ENCODE assay signal across 27 cellular contexts in the genomic region with DNA sequence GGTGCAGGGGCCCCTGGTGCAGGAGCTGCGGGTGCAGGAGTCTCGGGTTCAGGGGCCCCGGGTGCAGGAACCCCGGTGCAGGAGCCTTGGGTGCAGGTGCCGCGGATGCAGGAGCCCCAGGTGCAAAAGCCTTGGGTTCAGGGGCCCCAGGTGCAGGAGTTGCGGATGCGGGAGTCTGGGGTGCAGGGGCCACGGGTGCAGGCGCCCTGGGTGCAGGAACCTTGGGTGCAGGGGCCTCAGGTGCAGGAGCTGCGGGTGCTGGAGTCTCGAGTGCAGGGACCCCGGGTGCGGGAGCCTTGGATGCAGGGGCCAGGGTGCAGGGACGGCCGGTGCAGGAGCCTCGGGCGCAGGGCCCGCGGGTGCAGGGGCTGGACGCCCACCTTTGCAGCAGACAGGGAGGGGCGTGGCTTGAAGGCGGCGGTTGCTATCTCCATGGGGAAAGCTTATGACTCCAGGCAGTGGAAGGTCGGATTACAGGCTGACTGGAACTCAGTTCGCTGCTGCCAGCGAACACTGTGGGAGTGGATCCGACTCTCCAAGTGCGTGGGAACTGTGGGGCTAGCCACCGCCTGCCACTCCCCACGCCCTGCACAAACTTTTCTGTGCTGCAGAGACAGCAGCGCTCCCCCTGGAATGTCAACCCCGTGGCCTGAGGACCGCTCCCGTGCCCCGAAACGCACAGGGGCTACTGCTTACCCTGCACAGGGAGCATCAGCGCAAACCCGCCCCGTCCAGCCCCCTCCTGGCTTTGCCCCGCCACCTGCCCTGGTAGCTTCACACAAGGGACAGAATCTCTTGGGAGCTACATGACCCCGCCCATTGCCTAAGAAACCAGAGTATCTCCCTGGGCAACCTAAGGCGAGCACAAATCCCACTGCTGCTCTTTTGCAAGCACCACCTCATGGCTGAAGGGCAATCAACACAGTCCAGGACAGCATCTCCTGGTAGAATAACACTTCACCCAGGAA. TPM values are rescaled to one million over a fixed set of nuclear protein-coding genes. Genes with fewer than 3 reads are reported as not detected.
A peak's percentile ranks its signal among the peaks of the same experiment; 100 is the strongest.
DNase-seq lines count a peak whose midpoint lies in the region; ATAC-seq and TF ChIP-seq lines count a peak whose summit lies in the region.
"Had no signal": no experiment of that assay in that cellular context is flagged by ENCODE, and none has a peak within 500 bp of the region (broad histone marks: within the 10 kb centered on the region; RNA-seq: fewer than 3 reads in every experiment).

No MANE protein-coding gene starts in this region.

- H3K27me3 ChIP-seq in SK-N-SH (ENCODE audit: insufficient read depth): peaks cover 14% of the 10 kb centered on the region; the same call in 1 of the 2 replicates
- H3K27me3 ChIP-seq in iPS-15b (ENCODE audit: control insufficient read depth, insufficient read depth, low read length): peaks cover 25% of the 10 kb centered on the region

- no peaks in the 10 kb centered on the region for H3F3A ChIP-seq in SK-N-SH (replicated peaks; ENCODE audit: insufficient read depth)

- CTCF ChIA-PET in SK-N-SH (lab: Yijun Ruan, JAX): no interaction called here
- CTCF ChIA-PET in WTC11 (lab: Charles Lee): interaction anchor here (0.7 to 2.3 kb wide), 9 partner anchors 29 to 272 kb away, joined by 3 to 14 read pairs (median 4); no protein-coding TSS in a partner anchor

- no peak overlapping the region for H3K9ac ChIP-seq in SK-N-SH
- H3K9ac ChIP-seq in iPS-15b (ENCODE audit: low read depth, low read length): no peak overlapping the region

- ATAC-seq in SK-N-SH treated with all-trans-retinoic acid at 6 μM for 48 hours (no peak), WTC11 (peak; percentile 93), HG03378 (IDR thresholded peaks at IDR 0.05; ENCODE audit: unreplicated experiment) (no peak)
- ATAC-seq: HCT116 had no signal

- WGBS in SK-N-SH (ENCODE audit: low lambda C conversion rate): 5% methylated on average over 19 of the region's 43 CpGs

- no peaks in the 10 kb centered on the region for H4K20me1 ChIP-seq in SK-N-SH (ENCODE audit: insufficient read depth)

- no peak overlapping the region for H3K4me3 ChIP-seq in SK-N-SH (ENCODE audit: low read depth in 2 of 2, low read length in 1 of 2)
- peak overlapping the region; percentile 82 for H3K4me3 ChIP-seq in iPS-15b (ENCODE audit: low read depth, low read length)
- H3K4me3 ChIP-seq: colonic mucosa, SK-N-MC, vagina had no signal

- no peak overlapping the region for H3K27ac Mint-ChIP-seq in WTC11
- H3K27ac Mint-ChIP-seq: activated naive CD8-positive, alpha-beta T cell; activated T-helper 1 cell treated with anti-CD3 and anti-CD28 coated beads, Interleukin-12 subunit alpha, Interleukin-12 subunit beta, Interleukin-2, Interleukin-4 antibody, amounts not matched to agents 30 ng/mL and 10 ng/mL and 1 ng/mL, durations not matched to agents 14 hours and 24 hours and 36 hours had no signal

- H3K4me1 ChIP-seq in SK-N-SH (ENCODE audit: control insufficient read depth in 1 of 2, insufficient read depth in 2 of 2, low read depth in 1 of 2, low read length in 1 of 2) (no peaks in the 10 kb centered on the region), iPS-15b (ENCODE audit: control insufficient read depth, insufficient read depth, low read length) (no peaks in the 10 kb centered on the region)
- H3K4me1 ChIP-seq: colonic mucosa, vagina had no signal

- no peak overlapping the region for H3K27ac ChIP-seq in SK-N-SH (ENCODE audit: low read depth in 2 of 2, low read length in 1 of 2)
- H3K27ac ChIP-seq: colonic mucosa, SK-N-MC, vagina had no signal

- no peaks in the 10 kb centered on the region for H3K9me2 ChIP-seq in SK-N-SH

- no peak for TF ChIP-seq EP300 in SK-N-SH (IDR thresholded peaks at IDR 0.05; ENCODE audit: borderline replicate concordance in 1 of 2, low read depth in 1 of 2, low read length in 1 of 2)

- H3K4me2 ChIP-seq in SK-N-SH: no peak overlapping the region

- H3K4me1 Mint-ChIP-seq in WTC11: peaks cover 11% of the 10 kb centered on the region

- no peaks in the 10 kb centered on the region for H3K36me3 Mint-ChIP-seq in WTC11

- no peak for TF ChIP-seq RAD21 in SK-N-SH (IDR thresholded peaks at IDR 0.05; ENCODE audit: low read length)

- POLR2A ChIA-PET in SK-N-SH (lab: Yijun Ruan, JAX): no interaction called here
- POLR2A ChIA-PET in WTC11 (lab: Charles Lee): no interaction called here

- H2AFZ ChIP-seq in SK-N-SH (ENCODE audit: low read depth): no peak overlapping the region

- peaks cover 46% of the 10 kb centered on the region for H3K27me3 Mint-ChIP-seq in WTC11 (ENCODE audit: low read depth)

- H3K36me3 ChIP-seq in SK-N-SH (replicated peaks in 1 of 2; ENCODE audit: control insufficient read depth in 1 of 2, insufficient read depth in 2 of 2, low read length in 1 of 2): no peaks in the 10 kb centered on the region
- H3K36me3 ChIP-seq in iPS-15b (ENCODE audit: control insufficient read depth, insufficient read depth, low read length): no peaks in the 10 kb centered on the region
- H3K36me3 ChIP-seq: colonic mucosa, vagina had no signal

- peak overlapping the region; percentile 81 for H3K4me3 Mint-ChIP-seq in WTC11
- H3K4me3 Mint-ChIP-seq: activated naive CD8-positive, alpha-beta T cell; activated T-helper 1 cell treated with anti-CD3 and anti-CD28 coated beads, Interleukin-12 subunit alpha, Interleukin-12 subunit beta, Interleukin-2, Interleukin-4 antibody, amounts not matched to agents 30 ng/mL and 10 ng/mL and 1 ng/mL, durations not matched to agents 14 hours and 24 hours and 36 hours had no signal

- DNase-seq in SK-N-SH (peak; percentile 20), WTC11 (ENCODE audit: low spot score) (peak; percentile 63), HT-29 (ENCODE audit: low spot score) (no peak), NCI-H1694 treated with DMSO at 0.1 percent for 48 hours (lab: John Stamatoyannopoulos, UW) (no peak), NCI-H446 treated with DMSO at 0.1 percent for 48 hours (lab: John Stamatoyannopoulos, UW) (no peak)
- DNase-seq: activated CD4-positive, CD25-positive, alpha-beta regulatory T cell treated with anti-CD3 and anti-CD28 coated beads, Interleukin-2, amount 50 U/mL, for 72 hours; colonic mucosa; DMS153; hypothalamus; KG1; MV-4-11; NCI-H2029 treated with DMSO at 0.1 percent for 48 hours; nucleus accumbens; stimulated activated CD4-positive, alpha-beta T cell treated with anti-CD3 and anti-CD28 coated beads, Interleukin-12 subunit alpha, Interleukin-12 subunit beta, amount 100 ng/mL, for 4 hours had no signal

- peaks cover 18% of the 10 kb centered on the region for H3K9me3 Mint-ChIP-seq in WTC11

- TF ChIP-seq CTCF in SK-N-SH (IDR thresholded peaks at IDR 0.05): no peak
- TF ChIP-seq CTCF in WTC11 (IDR thresholded peaks at IDR 0.05): no peak

- H3K9me3 ChIP-seq in SK-N-SH (no peaks in the 10 kb centered on the region), iPS-15b (ENCODE audit: control insufficient read depth, insufficient read depth, low read length) (no peaks in the 10 kb centered on the region)
- H3K9me3 ChIP-seq: colonic mucosa, vagina had no signal

- no peaks in the 10 kb centered on the region for H3K79me2 ChIP-seq in SK-N-SH (ENCODE audit: insufficient read depth)

TF ChIP-seq in SK-N-SH, 30 proteins besides CTCF, POLR2A, EP300 and RAD21 (continues in another document):
- TF ChIP-seq, protein P1, sequence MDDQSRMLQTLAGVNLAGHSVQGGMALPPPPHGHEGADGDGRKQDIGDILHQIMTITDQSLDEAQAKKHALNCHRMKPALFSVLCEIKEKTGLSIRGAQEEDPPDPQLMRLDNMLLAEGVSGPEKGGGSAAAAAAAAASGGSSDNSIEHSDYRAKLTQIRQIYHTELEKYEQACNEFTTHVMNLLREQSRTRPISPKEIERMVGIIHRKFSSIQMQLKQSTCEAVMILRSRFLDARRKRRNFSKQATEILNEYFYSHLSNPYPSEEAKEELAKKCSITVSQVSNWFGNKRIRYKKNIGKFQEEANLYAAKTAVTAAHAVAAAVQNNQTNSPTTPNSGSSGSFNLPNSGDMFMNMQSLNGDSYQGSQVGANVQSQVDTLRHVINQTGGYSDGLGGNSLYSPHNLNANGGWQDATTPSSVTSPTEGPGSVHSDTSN (IDR thresholded peaks at IDR 0.05): no peak
- TF ChIP-seq NRF1 (IDR thresholded peaks at IDR 0.05; ENCODE audit: low read depth, low read length): no peak

TF ChIP-seq in SK-N-SH treated with all-trans-retinoic acid at 6 μM for 48 hours, 23 proteins besides CTCF, POLR2A, EP300 and RAD21 (continues in another document):
- TF ChIP-seq GLIS3 (CRISPR knock-in tag; IDR thresholded peaks at IDR 0.05): no peak
- TF ChIP-seq ZFP30 (CRISPR knock-in tag; IDR thresholded peaks at IDR 0.05): no peak

TF ChIP-seq in WTC11, 78 proteins besides CTCF, POLR2A, EP300 and RAD21 (continues in another document):
- TF ChIP-seq, protein P2, sequence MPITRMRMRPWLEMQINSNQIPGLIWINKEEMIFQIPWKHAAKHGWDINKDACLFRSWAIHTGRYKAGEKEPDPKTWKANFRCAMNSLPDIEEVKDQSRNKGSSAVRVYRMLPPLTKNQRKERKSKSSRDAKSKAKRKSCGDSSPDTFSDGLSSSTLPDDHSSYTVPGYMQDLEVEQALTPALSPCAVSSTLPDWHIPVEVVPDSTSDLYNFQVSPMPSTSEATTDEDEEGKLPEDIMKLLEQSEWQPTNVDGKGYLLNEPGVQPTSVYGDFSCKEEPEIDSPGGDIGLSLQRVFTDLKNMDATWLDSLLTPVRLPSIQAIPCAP (CRISPR knock-in tag; IDR thresholded peaks at IDR 0.05): no peak
- TF ChIP-seq, protein P3, sequence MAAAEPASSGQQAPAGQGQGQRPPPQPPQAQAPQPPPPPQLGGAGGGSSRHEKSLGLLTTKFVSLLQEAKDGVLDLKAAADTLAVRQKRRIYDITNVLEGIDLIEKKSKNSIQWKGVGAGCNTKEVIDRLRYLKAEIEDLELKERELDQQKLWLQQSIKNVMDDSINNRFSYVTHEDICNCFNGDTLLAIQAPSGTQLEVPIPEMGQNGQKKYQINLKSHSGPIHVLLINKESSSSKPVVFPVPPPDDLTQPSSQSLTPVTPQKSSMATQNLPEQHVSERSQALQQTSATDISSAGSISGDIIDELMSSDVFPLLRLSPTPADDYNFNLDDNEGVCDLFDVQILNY (CRISPR knock-in tag; IDR thresholded peaks at IDR 0.05): 0 out of 2 replicates have a peak, but pooled peaks have one; percentile 31

RNA-seq across cellular contexts. Expression of a gene that starts 40.3 kb away (rescaled TPM):
- 511 and 717 TPM in 2 replicates for polyA plus RNA-seq in SK-N-SH (2012; rRNA removed)
- polyA plus RNA-seq in SK-N-SH (2012; cell fraction: cytosol; rRNA removed): 598 and 644 TPM in 2 replicates
- polyA plus RNA-seq in SK-N-SH (2012; cell fraction: nucleus; rRNA removed): 162 and 319 TPM in 2 replicates
- total RNA-seq in WTC11 (2021): 140 to 142 TPM (median 141 TPM) in 3 replicates
- total RNA-seq in HT-29 (2014; rRNA removed; shearing (Covaris generic)): 286 and 411 TPM in 2 replicates

RNA-seq across cellular contexts. Expression of a gene that starts 42.5 kb away (rescaled TPM):
- not detected in 2 replicates for polyA plus RNA-seq in SK-N-SH (2012; rRNA removed)
- not detected in 2 replicates for polyA plus RNA-seq in SK-N-SH (2012; cell fraction: cytosol; rRNA removed)
- not detected in 2 replicates for polyA plus RNA-seq in SK-N-SH (2012; cell fraction: nucleus; rRNA removed)
- not detected in 3 replicates for total RNA-seq in WTC11 (2021)
- total RNA-seq in HT-29 (2014; rRNA removed; shearing (Covaris generic)): not detected in 2 replicates
- total RNA-seq: activated CD8-positive, alpha-beta memory T cell treated with anti-CD3 and anti-CD28 coated beads for 36 hours; activated T-helper 1 cell treated with anti-CD3 and anti-CD28 coated beads, Interleukin-12 subunit alpha, Interleukin-12 subunit beta, Interleukin-2, Interleukin-4 antibody, amounts not matched to agents 30 ng/mL and 10 ng/mL and 1 ng/mL, durations not matched to agents 14 hours and 24 hours and 36 hours; colonic mucosa; renal cortical epithelial cell; RPMI7951; subcutaneous adipose tissue; vagina had no signal

RNA-seq across cellular contexts. Expression of a gene that starts 44.6 kb away (rescaled TPM):
- polyA plus RNA-seq in SK-N-SH (2012; rRNA removed): not detected in 2 replicates
- not detected in 2 replicates for polyA plus RNA-seq in SK-N-SH (2012; cell fraction: cytosol; rRNA removed)
- not detected in 2 replicates for polyA plus RNA-seq in SK-N-SH (2012; cell fraction: nucleus; rRNA removed)
- total RNA-seq in WTC11 (2021): not detected in 3 replicates
- total RNA-seq in HT-29 (2014; rRNA removed; shearing (Covaris generic)): not detected in 2 replicates
- total RNA-seq: activated CD8-positive, alpha-beta memory T cell treated with anti-CD3 and anti-CD28 coated beads for 36 hours; activated T-helper 1 cell treated with anti-CD3 and anti-CD28 coated beads, Interleukin-12 subunit alpha, Interleukin-12 subunit beta, Interleukin-2, Interleukin-4 antibody, amounts not matched to agents 30 ng/mL and 10 ng/mL and 1 ng/mL, durations not matched to agents 14 hours and 24 hours and 36 hours; colonic mucosa; lower leg skin; renal cortical epithelial cell; subcutaneous adipose tissue; vagina had no signal

Comparison
In these comparisons a context has a peak if more than half of its experiments do, and no peak if none do; other contexts are left out.
1. DNase-seq: peak in SK-N-SH (single experiment) and WTC11 (single experiment); none in HT-29 (single experiment), NCI-H1694 treated with DMSO at 0.1 percent for 48 hours (single experiment) and NCI-H446 treated with DMSO at 0.1 percent for 48 hours (single experiment).